ENCODE assay signal across 17 cellular contexts in the genomic region with DNA sequence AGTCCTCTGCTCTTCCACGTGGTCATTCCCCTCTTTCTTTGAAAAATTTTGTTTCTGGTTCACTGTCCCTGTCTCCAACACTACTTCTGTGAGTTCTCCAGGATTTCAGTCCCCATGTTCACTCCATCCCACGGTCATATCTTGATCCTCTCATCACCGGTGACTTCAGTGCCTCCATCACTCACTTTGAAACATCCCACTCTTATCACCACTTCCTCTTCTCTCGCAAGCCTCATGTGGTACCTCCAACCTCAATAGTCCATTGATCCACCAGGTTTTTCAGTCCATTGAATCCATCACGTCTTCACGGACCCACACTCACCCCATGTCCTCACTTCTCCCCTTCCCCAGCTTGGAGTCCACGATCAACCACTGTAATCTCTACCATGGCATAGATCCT.
DNase-seq lines count a peak whose midpoint lies in the region; ATAC-seq, FAIRE-seq and TF ChIP-seq lines count a peak whose summit lies in the region.
"Had no signal": no experiment of that assay in that cellular context is flagged by ENCODE, and none has a peak within 500 bp of the region (broad histone marks: within the 10 kb centered on the region; RNA-seq: fewer than 3 reads in every experiment).

No MANE protein-coding gene starts in this region.

- no peak overlapping the region for H3K4me3 Mint-ChIP-seq in activated T-cell treated with anti-CD3 and anti-CD28 coated beads, Interleukin-2, amount 50 U/mL, for 72 hours
- H3K4me3 Mint-ChIP-seq in H9, result no peak overlapping the region
- H3K4me3 Mint-ChIP-seq: CD4-positive, CD25-positive, alpha-beta regulatory T cell had no signal

- H3K9ac ChIP-seq in H9 (ENCODE audit: extremely low read depth, insufficient read length, low read length) (no peak overlapping the region), GM12878 (ENCODE audit: control insufficient read depth, insufficient read depth, low read length) (no peak overlapping the region)
- H3K9ac ChIP-seq: BLaER1 treated with 17β-estradiol and CSF1 and Interleukin-3, amounts not matched to agents 10 nM and 100 nM; GM23248 had no signal

- TF ChIP-seq RAD21 in GM12878 (IDR thresholded peaks at IDR 0.05; ENCODE audit: insufficient read depth, low read depth, low read length), result no peak

- no peaks in the 10 kb centered on the region for H3K36me3 Mint-ChIP-seq in activated T-cell treated with anti-CD3 and anti-CD28 coated beads, Interleukin-2, amount 50 U/mL, for 72 hours (ENCODE audit: insufficient read depth in 2 of 2)
- H3K36me3 Mint-ChIP-seq in H9 (ENCODE audit: insufficient read depth in 1 of 3, low read depth in 3 of 3), result no peaks in the 10 kb centered on the region
- H3K36me3 Mint-ChIP-seq: CD4-positive, CD25-positive, alpha-beta regulatory T cell had no signal

- SMC1A ChIA-PET in GM12878 (lab: Charles Lee; ENCODE audit: uncharacterized antibody, unreplicated experiment), result no interaction called here

- peak; percentile 53 to 75 for ATAC-seq in activated T-cell treated with anti-CD3 and anti-CD28 coated beads, Interleukin-2, amount 50 U/mL, for 72 hours (replicated peaks in 1 of 2)
- ATAC-seq in GM12878 (peak; percentile 37; the same call in 2 of the 3 replicates), HG02571 (IDR thresholded peaks at IDR 0.05; ENCODE audit: unreplicated experiment) (no peak)

- H3K27me3 ChIP-seq in H9 (ENCODE audit: insufficient read depth, low read length) (no peaks in the 10 kb centered on the region), GM12878 (replicated peaks in 1 of 2; ENCODE audit: control insufficient read depth in 2 of 2, insufficient read depth in 2 of 2, low read length in 1 of 2) (0 out of 4 replicates have a peak, but pooled peaks cover 0 to 2% of the 10 kb centered on the region in 2 experiments)
- H3K27me3 ChIP-seq: BLaER1 treated with 17β-estradiol and CSF1 and Interleukin-3, amounts not matched to agents 10 nM and 100 nM had no signal

- no peak overlapping the region for H4K8ac ChIP-seq in H9 (replicated peaks; ENCODE audit: insufficient read length, low read depth, low read length)

- H3K4me3 ChIP-seq in GM12878, result no peak overlapping the region
- H3K4me3 ChIP-seq: BLaER1 treated with 17β-estradiol and CSF1 and Interleukin-3, amounts not matched to agents 10 nM and 100 nM; GM23248 had no signal

- peak overlapping the region; percentile 7 for H2BK12ac ChIP-seq in H9 (ENCODE audit: insufficient read length, low read depth, low read length)

- H2AFZ ChIP-seq in H9 (ENCODE audit: low read length), result no peak overlapping the region
- H2AFZ ChIP-seq in GM12878 (ENCODE audit: control insufficient read depth, low read depth, low read length), result no peak overlapping the region
- H2AFZ ChIP-seq: GM23248 had no signal

- H3K4me1 ChIP-seq in H9 (ENCODE audit: insufficient read depth, low read length) (peaks cover 16% of the 10 kb centered on the region), GM12878 (ENCODE audit: control insufficient read depth, insufficient read depth, low read length) (peaks cover 9% of the 10 kb centered on the region)

- no peak overlapping the region for H4K5ac ChIP-seq in H9 (ENCODE audit: insufficient read length, low read depth, low read length)

- H3K4me2 ChIP-seq in H9 (ENCODE audit: insufficient read depth, insufficient read length, low read length) (no peak overlapping the region), GM12878 (ENCODE audit: control insufficient read depth, insufficient read depth) (no peak overlapping the region)

- DNase-seq in activated T-cell treated with anti-CD3 and anti-CD28 coated beads, Interleukin-2, amount 50 U/mL, for 72 hours, result no peak
- DNase-seq in activated T-cell treated with anti-CD3 and anti-CD28 coated beads for 4 hours (no peak), H9 (no peak), GM12878 (ENCODE audit: low read depth, low spot score) (no peak), NCI-H226 (no peak), DMS79 (lab: John Stamatoyannopoulos, UW) (no peak)
- DNase-seq: ACHN; Calu3; CD4-positive, CD25-positive, alpha-beta regulatory T cell; DMS 273 treated with DMSO at 0.1 percent for 48 hours; GM23248; H7; IMR-90; KBM-7 had no signal

- H4K20me1 ChIP-seq in H9 (ENCODE audit: control insufficient read depth, insufficient read depth, insufficient read length), result no peaks in the 10 kb centered on the region
- no peaks in the 10 kb centered on the region for H4K20me1 ChIP-seq in GM12878 (ENCODE audit: control insufficient read depth, insufficient read depth)
- H4K20me1 ChIP-seq: BLaER1 treated with 17β-estradiol and CSF1 and Interleukin-3, amounts not matched to agents 10 nM and 100 nM had no signal

- H3T11ph ChIP-seq in H9 (ENCODE audit: low read length), result no peak overlapping the region

- no peak overlapping the region for H4K91ac ChIP-seq in H9 (ENCODE audit: insufficient read length, low read depth, low read length)

- H3K27ac Mint-ChIP-seq in activated T-cell treated with anti-CD3 and anti-CD28 coated beads, Interleukin-2, amount 50 U/mL, for 72 hours, result no peak overlapping the region
- no peak overlapping the region for H3K27ac Mint-ChIP-seq in H9
- H3K27ac Mint-ChIP-seq: CD4-positive, CD25-positive, alpha-beta regulatory T cell had no signal

- no peak for FAIRE-seq in GM12878 (lab: Jason Lieb, UNC)
- FAIRE-seq: GM12892 had no signal

- H3K14ac ChIP-seq in H9 (ENCODE audit: insufficient read depth, low read length), result no peak overlapping the region

- WGBS in H9 (ENCODE audit: extremely low coverage, insufficient read length, low lambda C conversion rate), result no CpG with 5 or more reads among the region's 7 CpGs
- WGBS in GM12878 (ENCODE audit: insufficient coverage, insufficient replicate concordance, low lambda C conversion rate, missing lambda C conversion rate), result 3% methylated on average over 7 of the region's 7 CpGs

- no peak overlapping the region for H2BK5ac ChIP-seq in H9 (ENCODE audit: insufficient read length, low read length)

- POLR2A ChIA-PET in GM12878 (lab: Charles Lee), result no interaction called here

- BruUV-seq in GM12878 (replicated peaks; lab: Mats Ljungman, UMichigan), result no TSS peak

- H3K56ac ChIP-seq in H9 (ENCODE audit: insufficient read length, low read depth, low read length), result no peak overlapping the region

- H3K4ac ChIP-seq in H9 (ENCODE audit: low read depth, low read length), result no peak overlapping the region

- H2BK15ac ChIP-seq in H9 (ENCODE audit: low read depth, low read length), result no peak overlapping the region

- no peak overlapping the region for H2BK20ac ChIP-seq in H9 (ENCODE audit: low read depth, low read length, poor library complexity, severe bottlenecking)

- peaks cover 12% of the 10 kb centered on the region; the same call in 1 of the 2 replicates for H3K79me2 ChIP-seq in H9 (ENCODE audit: insufficient read depth, low read length)
- H3K79me2 ChIP-seq in GM12878 (ENCODE audit: control insufficient read depth, insufficient read depth, low read length), result no peaks in the 10 kb centered on the region; the same call in 1 of the 2 replicates

- peaks cover 4% of the 10 kb centered on the region for H3K4me1 Mint-ChIP-seq in activated T-cell treated with anti-CD3 and anti-CD28 coated beads, Interleukin-2, amount 50 U/mL, for 72 hours (ENCODE audit: low read depth)
- peaks cover 23 to 34% of the 10 kb centered on the region in 2 experiments for H3K4me1 Mint-ChIP-seq in H9

- no peak for TF ChIP-seq POLR2A in GM12878 (IDR thresholded peaks at IDR 0.05; ENCODE audit: low read depth, low read length)

- H2BK120ac ChIP-seq in H9 (ENCODE audit: low read depth, low read length, poor library complexity, severe bottlenecking), result no peak overlapping the region

- RAD21 ChIA-PET in GM12878 (lab: Charles Lee; ENCODE audit: unreplicated experiment), result no interaction called here

- no peak overlapping the region for H3K23ac ChIP-seq in H9 (ENCODE audit: insufficient read length, low read depth, low read length)

- TF ChIP-seq CTCF in H9 (conservative IDR thresholded peaks at IDR 0.05) (no peak), GM12878 (IDR thresholded peaks at IDR 0.05 in 2 of 3, conservative IDR thresholded peaks at IDR 0.05 in 1 of 3; ENCODE audit: control insufficient read depth in 2 of 3, extremely low read depth in 1 of 3, insufficient read depth in 1 of 3, low read depth in 3 of 3, low read length in 3 of 3) (no peak)

- intact Hi-C loops in GM12878 (cut with micrococcal nuclease; ENCODE audit: unreplicated experiment), result no loop called here

- no peak overlapping the region for H3K27ac ChIP-seq in H9 (ENCODE audit: insufficient read length, low read depth, low read length)
- H3K27ac ChIP-seq in GM12878 (ENCODE audit: control insufficient read depth, insufficient read depth), result no peak overlapping the region
- H3K27ac ChIP-seq: GM23248 had no signal

- CTCF ChIA-PET in GM12878 (lab: Yijun Ruan, JAX), result no interaction called here

- H3K79me1 ChIP-seq in H9 (ENCODE audit: insufficient read depth, low read depth, low read length, poor library complexity, severe bottlenecking), result peaks cover 7% of the 10 kb centered on the region

- H3K27me3 Mint-ChIP-seq in activated T-cell treated with anti-CD3 and anti-CD28 coated beads, Interleukin-2, amount 50 U/mL, for 72 hours (ENCODE audit: low read depth), result no peaks in the 10 kb centered on the region
- no peaks in the 10 kb centered on the region for H3K27me3 Mint-ChIP-seq in H9 (ENCODE audit: low read depth)
- H3K27me3 Mint-ChIP-seq: CD4-positive, CD25-positive, alpha-beta regulatory T cell had no signal

- H3K23me2 ChIP-seq in H9 (ENCODE audit: insufficient read length, low read depth, low read length, poor library complexity, severe bottlenecking), result no peaks in the 10 kb centered on the region

- no peak overlapping the region for H3K18ac ChIP-seq in H9 (ENCODE audit: insufficient read length, low read depth, low read length)

- no peak for TF ChIP-seq EP300 in GM12878 (IDR thresholded peaks at IDR 0.05; ENCODE audit: borderline replicate concordance in 1 of 2, control insufficient read depth in 1 of 2, low read depth in 2 of 2, low read length in 2 of 2)

- in situ Hi-C loops in GM12878 (cut with MboI), result no loop called here

- no peaks in the 10 kb centered on the region for H3K36me3 ChIP-seq in GM12878 (ENCODE audit: control insufficient read depth in 2 of 2, insufficient read depth in 2 of 2, low read length in 1 of 2)
- H3K36me3 ChIP-seq: BLaER1 treated with 17β-estradiol and CSF1 and Interleukin-3, amounts not matched to agents 10 nM and 100 nM had no signal

- H3K9me3 ChIP-seq in H9 (ENCODE audit: control insufficient read depth, low read depth, low read length) (no peaks in the 10 kb centered on the region), GM12878 (replicated peaks; ENCODE audit: control insufficient read depth, insufficient read depth, low read length) (no peaks in the 10 kb centered on the region)
- H3K9me3 ChIP-seq: BLaER1 treated with 17β-estradiol and CSF1 and Interleukin-3, amounts not matched to agents 10 nM and 100 nM had no signal

- H3K9me3 Mint-ChIP-seq in activated T-cell treated with anti-CD3 and anti-CD28 coated beads, Interleukin-2, amount 50 U/mL, for 72 hours, result no peaks in the 10 kb centered on the region
- no peaks in the 10 kb centered on the region for H3K9me3 Mint-ChIP-seq in H9
- H3K9me3 Mint-ChIP-seq: CD4-positive, CD25-positive, alpha-beta regulatory T cell had no signal

- no peak overlapping the region for H2AK5ac ChIP-seq in H9 (ENCODE audit: insufficient read length, low read length)

TF ChIP-seq in GM12878, 131 proteins besides CTCF, POLR2A, EP300 and RAD21 (continues in another document):
- peak; percentile 89; the same call in 1 of the 2 replicates for TF ChIP-seq SPI1 (IDR thresholded peaks at IDR 0.05; ENCODE audit: borderline replicate concordance, insufficient read depth, low read depth, low read length)
